Comparison of ENCODE assay signal across 2 cellular contexts in genomic region chr15:35306361-35306981, GRCh38.
TF ChIP-seq lines count a peak whose summit lies in the region.

No MANE protein-coding gene starts in this region.

TF ChIP-seq in GM23338, 12 proteins besides CTCF, POLR2A, EP300 and RAD21:
- no peak for TF ChIP-seq ZNF462 (CRISPR knock-in tag; IDR thresholded peaks at IDR 0.05)
- TF ChIP-seq, protein P1, sequence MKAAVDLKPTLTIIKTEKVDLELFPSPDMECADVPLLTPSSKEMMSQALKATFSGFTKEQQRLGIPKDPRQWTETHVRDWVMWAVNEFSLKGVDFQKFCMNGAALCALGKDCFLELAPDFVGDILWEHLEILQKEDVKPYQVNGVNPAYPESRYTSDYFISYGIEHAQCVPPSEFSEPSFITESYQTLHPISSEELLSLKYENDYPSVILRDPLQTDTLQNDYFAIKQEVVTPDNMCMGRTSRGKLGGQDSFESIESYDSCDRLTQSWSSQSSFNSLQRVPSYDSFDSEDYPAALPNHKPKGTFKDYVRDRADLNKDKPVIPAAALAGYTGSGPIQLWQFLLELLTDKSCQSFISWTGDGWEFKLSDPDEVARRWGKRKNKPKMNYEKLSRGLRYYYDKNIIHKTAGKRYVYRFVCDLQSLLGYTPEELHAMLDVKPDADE (IDR thresholded peaks at IDR 0.05), result no peak

TF ChIP-seq in WTC11, 78 proteins besides CTCF, POLR2A, EP300 and RAD21 (continued from another document):
- TF ChIP-seq, protein P2, sequence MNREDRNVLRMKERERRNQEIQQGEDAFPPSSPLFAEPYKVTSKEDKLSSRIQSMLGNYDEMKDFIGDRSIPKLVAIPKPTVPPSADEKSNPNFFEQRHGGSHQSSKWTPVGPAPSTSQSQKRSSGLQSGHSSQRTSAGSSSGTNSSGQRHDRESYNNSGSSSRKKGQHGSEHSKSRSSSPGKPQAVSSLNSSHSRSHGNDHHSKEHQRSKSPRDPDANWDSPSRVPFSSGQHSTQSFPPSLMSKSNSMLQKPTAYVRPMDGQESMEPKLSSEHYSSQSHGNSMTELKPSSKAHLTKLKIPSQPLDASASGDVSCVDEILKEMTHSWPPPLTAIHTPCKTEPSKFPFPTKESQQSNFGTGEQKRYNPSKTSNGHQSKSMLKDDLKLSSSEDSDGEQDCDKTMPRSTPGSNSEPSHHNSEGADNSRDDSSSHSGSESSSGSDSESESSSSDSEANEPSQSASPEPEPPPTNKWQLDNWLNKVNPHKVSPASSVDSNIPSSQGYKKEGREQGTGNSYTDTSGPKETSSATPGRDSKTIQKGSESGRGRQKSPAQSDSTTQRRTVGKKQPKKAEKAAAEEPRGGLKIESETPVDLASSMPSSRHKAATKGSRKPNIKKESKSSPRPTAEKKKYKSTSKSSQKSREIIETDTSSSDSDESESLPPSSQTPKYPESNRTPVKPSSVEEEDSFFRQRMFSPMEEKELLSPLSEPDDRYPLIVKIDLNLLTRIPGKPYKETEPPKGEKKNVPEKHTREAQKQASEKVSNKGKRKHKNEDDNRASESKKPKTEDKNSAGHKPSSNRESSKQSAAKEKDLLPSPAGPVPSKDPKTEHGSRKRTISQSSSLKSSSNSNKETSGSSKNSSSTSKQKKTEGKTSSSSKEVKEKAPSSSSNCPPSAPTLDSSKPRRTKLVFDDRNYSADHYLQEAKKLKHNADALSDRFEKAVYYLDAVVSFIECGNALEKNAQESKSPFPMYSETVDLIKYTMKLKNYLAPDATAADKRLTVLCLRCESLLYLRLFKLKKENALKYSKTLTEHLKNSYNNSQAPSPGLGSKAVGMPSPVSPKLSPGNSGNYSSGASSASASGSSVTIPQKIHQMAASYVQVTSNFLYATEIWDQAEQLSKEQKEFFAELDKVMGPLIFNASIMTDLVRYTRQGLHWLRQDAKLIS (CRISPR knock-in tag; IDR thresholded peaks at IDR 0.05; ENCODE audit: borderline replicate concordance), result no peak
- TF ChIP-seq, protein P3, sequence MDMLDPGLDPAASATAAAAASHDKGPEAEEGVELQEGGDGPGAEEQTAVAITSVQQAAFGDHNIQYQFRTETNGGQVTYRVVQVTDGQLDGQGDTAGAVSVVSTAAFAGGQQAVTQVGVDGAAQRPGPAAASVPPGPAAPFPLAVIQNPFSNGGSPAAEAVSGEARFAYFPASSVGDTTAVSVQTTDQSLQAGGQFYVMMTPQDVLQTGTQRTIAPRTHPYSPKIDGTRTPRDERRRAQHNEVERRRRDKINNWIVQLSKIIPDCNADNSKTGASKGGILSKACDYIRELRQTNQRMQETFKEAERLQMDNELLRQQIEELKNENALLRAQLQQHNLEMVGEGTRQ (CRISPR knock-in tag; IDR thresholded peaks at IDR 0.05), result peak; percentile 71; the same call in 1 of the 2 replicates
- no peak for TF ChIP-seq EMX1 (CRISPR knock-in tag; IDR thresholded peaks at IDR 0.05)
